In the genomic region with DNA sequence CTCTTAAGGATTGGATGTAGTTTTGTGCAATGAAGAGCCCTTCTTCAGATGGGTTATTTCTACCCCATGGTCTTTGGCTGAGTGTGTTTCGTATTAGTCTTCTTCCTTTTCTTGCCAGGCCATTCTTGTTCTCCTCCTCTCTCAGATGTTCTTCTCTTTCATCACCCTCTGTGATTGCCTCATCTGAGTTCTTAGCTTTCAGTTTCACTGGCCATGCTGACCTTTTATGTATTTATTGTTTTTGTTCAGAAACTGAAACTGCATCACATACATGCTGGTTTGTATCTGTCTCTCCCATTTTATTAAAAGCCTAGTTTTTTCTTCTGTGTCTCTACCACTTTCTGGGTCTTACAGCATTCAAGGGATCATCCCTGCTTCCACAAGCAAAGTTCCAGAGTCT, we compare ENCODE assay signal across 8 cellular contexts. TPM values are rescaled to one million over a fixed set of nuclear protein-coding genes. Genes with fewer than 3 reads are reported as not detected.
A peak's percentile ranks its signal among the peaks of the same experiment; 100 is the strongest.
DNase-seq lines count a peak whose midpoint lies in the region; ATAC-seq, FAIRE-seq and TF ChIP-seq lines count a peak whose summit lies in the region.

No MANE protein-coding gene starts in this region.

- H3K4me3 Mint-ChIP-seq in activated CD4-positive, alpha-beta memory T cell treated with anti-CD3 and anti-CD28 coated beads, Interleukin-2, amount 10 ng/mL, durations not matched to agents 7 days and 5 days: peak overlapping the region; percentile 3

- TF ChIP-seq CTCF in AG04450 (IDR thresholded peaks at IDR 0.05; ENCODE audit: low read depth, low read length) (no peak), kidney epithelial cell (IDR thresholded peaks at IDR 0.05; ENCODE audit: insufficient read depth, low read length, poor library complexity, severe bottlenecking) (no peak), smooth muscle cell (IDR thresholded peaks at IDR 0.05; ENCODE audit: borderline replicate concordance, insufficient read depth, poor library complexity, severe bottlenecking) (no peak)

- H3K27me3 ChIP-seq in AG04450 (ENCODE audit: control insufficient read depth, insufficient read depth, low read length) (no peaks in the 10 kb centered on the region), kidney epithelial cell (ENCODE audit: control insufficient read depth, insufficient read depth, low read length) (no peaks in the 10 kb centered on the region), smooth muscle cell (ENCODE audit: low read depth) (no peaks in the 10 kb centered on the region)

- H3K9ac ChIP-seq in smooth muscle cell (ENCODE audit: low read depth): no peak overlapping the region

- no peaks in the 10 kb centered on the region for H3K9me3 ChIP-seq in AG04450 (ENCODE audit: control insufficient read depth, insufficient read depth, low read length)
- no peaks in the 10 kb centered on the region for H3K9me3 ChIP-seq in smooth muscle cell (replicated peaks; ENCODE audit: low read depth)

- no peaks in the 10 kb centered on the region for H3K9me3 Mint-ChIP-seq in activated CD4-positive, alpha-beta memory T cell treated with anti-CD3 and anti-CD28 coated beads, Interleukin-2, amount 10 ng/mL, durations not matched to agents 7 days and 5 days

- H3F3A ChIP-seq in smooth muscle cell (ENCODE audit: low read depth): peaks cover 4% of the 10 kb centered on the region

- H2AFZ ChIP-seq in smooth muscle cell (ENCODE audit: low read depth): no peak overlapping the region

- peaks cover 6% of the 10 kb centered on the region for H3K36me3 Mint-ChIP-seq in activated CD4-positive, alpha-beta memory T cell treated with anti-CD3 and anti-CD28 coated beads, Interleukin-2, amount 10 ng/mL, durations not matched to agents 7 days and 5 days (ENCODE audit: low read depth)

- H3K4me1 Mint-ChIP-seq in activated CD4-positive, alpha-beta memory T cell treated with anti-CD3 and anti-CD28 coated beads, Interleukin-2, amount 10 ng/mL, durations not matched to agents 7 days and 5 days: peaks cover 69% of the 10 kb centered on the region

- no peaks in the 10 kb centered on the region for H4K20me1 ChIP-seq in smooth muscle cell (ENCODE audit: low read depth)

- no peaks in the 10 kb centered on the region for H3K79me2 ChIP-seq in smooth muscle cell (ENCODE audit: low read depth)

- no peaks in the 10 kb centered on the region for H3K27me3 Mint-ChIP-seq in activated CD4-positive, alpha-beta memory T cell treated with anti-CD3 and anti-CD28 coated beads, Interleukin-2, amount 10 ng/mL, durations not matched to agents 7 days and 5 days

- DNase-seq in AG04450 (ENCODE audit: low read depth, low spot score) (no peak), kidney epithelial cell (ENCODE audit: low read depth) (peak; percentile 34), smooth muscle cell (lab: John Stamatoyannopoulos, UW; ENCODE audit: unreplicated experiment) (no peak), NCI-H2107 treated with DMSO at 0.1 percent for 48 hours (lab: John Stamatoyannopoulos, UW; ENCODE audit: unreplicated experiment) (no peak), urothelium cell line (ENCODE audit: low spot score) (no peak)
- no peak for DNase-seq in activated CD4-positive, alpha-beta memory T cell treated with anti-CD3 and anti-CD28 coated beads, Interleukin-2, amount 10 ng/mL, durations not matched to agents 7 days and 5 days

- CTCF ChIA-PET in AG04450 (lab: Charles Lee): no interaction called here
- CTCF ChIA-PET in activated CD4-positive, alpha-beta memory T cell treated with anti-CD3 and anti-CD28 coated beads, Interleukin-2, amount 10 ng/mL, durations not matched to agents 7 days and 5 days (lab: Charles Lee): interaction anchor here (0.6 to 1.0 kb wide), 2 partner anchors 29 to 39 kb away, joined by 3 to 5 read pairs; no protein-coding TSS in a partner anchor

- H3K27ac ChIP-seq in AG04450 (ENCODE audit: low read depth, low read length) (peak overlapping the region; percentile 69), smooth muscle cell (ENCODE audit: low read depth) (no peak overlapping the region)

- H3K4me3 ChIP-seq in AG04450 (ENCODE audit: low read depth, low read length) (no peak overlapping the region), kidney epithelial cell (ENCODE audit: low read depth, low read length) (no peak overlapping the region), smooth muscle cell (no peak overlapping the region)

- ATAC-seq in GM18907 (IDR thresholded peaks at IDR 0.05; ENCODE audit: unreplicated experiment) (peak; percentile 78), HG03097 (IDR thresholded peaks at IDR 0.05; ENCODE audit: low FRiP score, unreplicated experiment) (peak; percentile 55)

- no peak overlapping the region for H3K4me2 ChIP-seq in smooth muscle cell

- FAIRE-seq in urothelium cell line (lab: Jason Lieb, UNC): no peak

- peak overlapping the region; percentile 74 for H3K27ac Mint-ChIP-seq in activated CD4-positive, alpha-beta memory T cell treated with anti-CD3 and anti-CD28 coated beads, Interleukin-2, amount 10 ng/mL, durations not matched to agents 7 days and 5 days

- POLR2A ChIA-PET in AG04450 (lab: Yijun Ruan, JAX): no interaction called here
- POLR2A ChIA-PET in activated CD4-positive, alpha-beta memory T cell treated with anti-CD3 and anti-CD28 coated beads, Interleukin-2, amount 10 ng/mL, durations not matched to agents 7 days and 5 days (lab: Charles Lee): interaction anchor here (1.1 to 2.6 kb wide), 3 partner anchors 14 to 36 kb away, joined by 3 to 14 read pairs (median 10); a partner anchor contains a TSS

- no peaks in the 10 kb centered on the region for H3K36me3 ChIP-seq in kidney epithelial cell (ENCODE audit: control insufficient read depth, insufficient read depth, low read length)
- no peaks in the 10 kb centered on the region for H3K36me3 ChIP-seq in smooth muscle cell (ENCODE audit: low read depth)

- no peaks in the 10 kb centered on the region for H3K4me1 ChIP-seq in smooth muscle cell (ENCODE audit: low read depth)

- 100% methylated on average over 1 of the region's 1 CpG for WGBS in smooth muscle cell (ENCODE audit: low lambda C conversion rate)

RNA-seq across cellular contexts. Expression of a gene that starts 21.7 kb away (rescaled TPM):
- polyA plus RNA-seq in AG04450 (2011; rRNA removed) (11.9 and 13.8 TPM in 2 replicates), smooth muscle cell (10.4 and 13.3 TPM in 2 replicates)
- 12.4 and 19.2 TPM in 2 replicates for polyA minus RNA-seq in AG04450 (2011; rRNA and poly(A)+ RNA removed)
- total RNA-seq in activated CD4-positive, alpha-beta memory T cell treated with anti-CD3 and anti-CD28 coated beads, Interleukin-2, amount 10 ng/mL, durations not matched to agents 7 days and 5 days: 10 to 100 TPM; 44.7 to 45.9 TPM
- total RNA-seq in kidney epithelial cell (35.9 and 36.6 TPM in 2 replicates), smooth muscle cell (13.9 and 24.5 TPM in 2 replicates)
